In the genomic region with DNA sequence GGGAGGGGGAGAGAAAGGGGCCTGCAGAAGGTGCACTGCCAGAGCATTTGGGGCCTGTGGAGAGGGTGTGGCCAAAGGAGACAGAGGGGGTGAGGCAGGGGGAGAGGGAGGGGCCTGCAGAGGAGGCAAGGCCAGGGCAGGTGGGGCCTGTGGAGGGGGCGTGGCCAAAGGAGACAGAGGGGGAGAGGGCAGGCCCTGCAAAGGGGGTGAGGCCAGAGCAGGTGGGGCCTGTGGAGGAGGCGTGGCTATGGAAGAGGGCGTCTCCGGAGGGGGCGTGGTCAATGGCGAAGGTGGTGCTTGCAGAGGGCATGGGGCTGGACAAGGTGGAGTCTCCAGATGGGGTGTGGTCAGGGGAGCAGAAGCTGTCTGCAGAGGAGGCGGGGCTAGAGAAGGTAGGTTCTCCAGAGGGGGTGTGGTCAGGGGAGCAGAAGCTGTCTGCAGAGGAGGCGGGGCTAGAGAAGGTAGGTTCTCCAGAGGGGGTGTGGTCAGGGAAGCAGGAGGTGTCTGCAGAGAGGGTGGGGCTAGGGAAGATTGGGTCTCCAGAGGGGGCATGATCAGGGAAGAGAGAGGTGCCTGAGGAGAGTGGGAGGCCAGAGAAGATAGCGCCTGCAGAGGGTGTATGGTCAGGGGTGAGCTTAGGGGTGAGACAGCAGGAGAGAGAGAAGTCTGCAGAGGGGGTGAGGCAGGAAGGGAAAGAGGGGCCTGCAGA, we compare ENCODE assay signal across 1 cellular context.
TF ChIP-seq lines count a peak whose summit lies in the region.

No MANE protein-coding gene starts in this region.

TF ChIP-seq in A549, 52 proteins besides CTCF, POLR2A, EP300 and RAD21:
- no peak for TF ChIP-seq MAFK (IDR thresholded peaks at IDR 0.05; ENCODE audit: partially characterized antibody)
